9 cellular contexts compared by ENCODE assay signal in genomic region chr6:29748391-29749352, GRCh38. TPM values are rescaled to one million over a fixed set of nuclear protein-coding genes. Genes with fewer than 3 reads are reported as not detected.
A peak's percentile ranks its signal among the peaks of the same experiment; 100 is the strongest.
DNase-seq lines count a peak whose midpoint lies in the region; ATAC-seq and TF ChIP-seq lines count a peak whose summit lies in the region.
"Had no signal": no experiment of that assay in that cellular context is flagged by ENCODE, and none has a peak within 500 bp of the region (broad histone marks: within the 10 kb centered on the region; RNA-seq: fewer than 3 reads in every experiment).

No MANE protein-coding gene starts in this region.

- H3K4me3 ChIP-seq in liver (ENCODE audit: low read depth in 1 of 3, low read length in 3 of 3), result peak overlapping the region; percentile 45 to 68 (median 59)

- peak overlapping the region; percentile 99 for H3K4me3 Mint-ChIP-seq in activated CD4-positive, alpha-beta T cell treated with anti-CD3 and anti-CD28 coated beads, Interleukin-2, amount 10 ng/mL, durations not matched to agents 7 days and 5 days
- H3K4me3 Mint-ChIP-seq in dendritic cell treated with granulocyte-macrophage colony-stimulating factor and Interleukin-4, amounts not matched to agents 40 ng/mL and 50 ng/mL, for 4 days, result peak overlapping the region; percentile 88

- H3K27me3 ChIP-seq in liver (ENCODE audit: control insufficient read depth in 4 of 4, insufficient read depth in 4 of 4, low read length in 3 of 4), result no peaks in the 10 kb centered on the region

- DNase-seq in NCI-H1092 treated with DMSO at 0.1 percent for 48 hours (lab: John Stamatoyannopoulos, UW) (peak; percentile 41), NCI-H1092 (lab: John Stamatoyannopoulos, UW) (no peak), NCI-H2227 (lab: John Stamatoyannopoulos, UW; ENCODE audit: unreplicated experiment) (peak; percentile 84)
- DNase-seq in activated CD4-positive, alpha-beta T cell treated with anti-CD3 and anti-CD28 coated beads, Interleukin-2, amount 10 ng/mL, durations not matched to agents 7 days and 5 days, result peak; percentile 88
- DNase-seq in stimulated activated CD4-positive, alpha-beta T cell treated with anti-CD3 and anti-CD28 coated beads, Interleukin-2, amount 100 ng/mL, for 48 hours, result peak; percentile 78

- H3K27ac ChIP-seq in liver (ENCODE audit: low read depth in 1 of 2, low read length in 2 of 2), result peak overlapping the region; percentile 65 to 71
- H3K27ac ChIP-seq: 22Rv1 had no signal

- peak; percentile 72 for ATAC-seq in HG02763 (IDR thresholded peaks at IDR 0.05; ENCODE audit: unreplicated experiment)

- H3K4me1 ChIP-seq in liver (ENCODE audit: control insufficient read depth in 4 of 4, insufficient read depth in 4 of 4, low read length in 3 of 4), result peaks cover 3 to 24% (median 14%) of the 10 kb centered on the region in 4 donors

- no peaks in the 10 kb centered on the region for H3K9me3 ChIP-seq in liver (ENCODE audit: control insufficient read depth in 4 of 4, low read length in 3 of 4)

- POLR2A ChIA-PET in activated CD4-positive, alpha-beta T cell treated with anti-CD3 and anti-CD28 coated beads, Interleukin-2, amount 10 ng/mL, durations not matched to agents 7 days and 5 days (lab: Charles Lee), result interaction anchor here (0.6 kb wide), 1 partner anchor 64 kb away, joined by 3 read pairs; no protein-coding TSS in a partner anchor

- no peaks in the 10 kb centered on the region for H3K9me3 Mint-ChIP-seq in activated CD4-positive, alpha-beta T cell treated with anti-CD3 and anti-CD28 coated beads, Interleukin-2, amount 10 ng/mL, durations not matched to agents 7 days and 5 days
- no peaks in the 10 kb centered on the region for H3K9me3 Mint-ChIP-seq in dendritic cell treated with granulocyte-macrophage colony-stimulating factor and Interleukin-4, amounts not matched to agents 40 ng/mL and 50 ng/mL, for 4 days

- peaks cover 24% of the 10 kb centered on the region for H3K36me3 Mint-ChIP-seq in activated CD4-positive, alpha-beta T cell treated with anti-CD3 and anti-CD28 coated beads, Interleukin-2, amount 10 ng/mL, durations not matched to agents 7 days and 5 days (ENCODE audit: low read depth)
- H3K36me3 Mint-ChIP-seq in dendritic cell treated with granulocyte-macrophage colony-stimulating factor and Interleukin-4, amounts not matched to agents 40 ng/mL and 50 ng/mL, for 4 days (ENCODE audit: low read depth), result peaks cover 16% of the 10 kb centered on the region

- peaks cover 0 to 5% (median 1%) of the 10 kb centered on the region in 4 donors for H3K36me3 ChIP-seq in liver (ENCODE audit: control insufficient read depth in 4 of 4, insufficient read depth in 3 of 4, low read depth in 1 of 4, low read length in 3 of 4)

- CTCF ChIA-PET in activated CD4-positive, alpha-beta T cell treated with anti-CD3 and anti-CD28 coated beads, Interleukin-2, amount 10 ng/mL, durations not matched to agents 7 days and 5 days (lab: Charles Lee), result interaction anchor here (0.7 to 2.9 kb wide), 11 partner anchors 12 to 99 kb away, joined by 3 to 18 read pairs (median 4); no protein-coding TSS in a partner anchor

- WGBS in liver, result 1% methylated on average over 65 of the region's 65 CpGs

- H3K27ac Mint-ChIP-seq in activated CD4-positive, alpha-beta T cell treated with anti-CD3 and anti-CD28 coated beads, Interleukin-2, amount 10 ng/mL, durations not matched to agents 7 days and 5 days, result peak overlapping the region; percentile 96
- H3K27ac Mint-ChIP-seq in dendritic cell treated with granulocyte-macrophage colony-stimulating factor and Interleukin-4, amounts not matched to agents 40 ng/mL and 50 ng/mL, for 4 days, result peak overlapping the region; percentile 72

- TF ChIP-seq RAD21 in liver (IDR thresholded peaks at IDR 0.05), result no peak

- peak overlapping the region; percentile 26 to 72 for H3K9ac ChIP-seq in liver (ENCODE audit: low read depth in 1 of 2, low read length in 2 of 2)

- intact Hi-C loops in dendritic cell treated with granulocyte-macrophage colony-stimulating factor and Interleukin-4, amounts not matched to agents 40 ng/mL and 50 ng/mL, for 4 days (cut with micrococcal nuclease), result no loop called here

- peaks cover 62% of the 10 kb centered on the region for H3K4me1 Mint-ChIP-seq in activated CD4-positive, alpha-beta T cell treated with anti-CD3 and anti-CD28 coated beads, Interleukin-2, amount 10 ng/mL, durations not matched to agents 7 days and 5 days
- H3K4me1 Mint-ChIP-seq in dendritic cell treated with granulocyte-macrophage colony-stimulating factor and Interleukin-4, amounts not matched to agents 40 ng/mL and 50 ng/mL, for 4 days (ENCODE audit: low read depth), result peaks cover 48% of the 10 kb centered on the region

- no peak for TF ChIP-seq CTCF in liver (IDR thresholded peaks at IDR 0.05; ENCODE audit: low read depth, low read length, missing input control)

- H3K27me3 Mint-ChIP-seq in activated CD4-positive, alpha-beta T cell treated with anti-CD3 and anti-CD28 coated beads, Interleukin-2, amount 10 ng/mL, durations not matched to agents 7 days and 5 days, result no peaks in the 10 kb centered on the region
- H3K27me3 Mint-ChIP-seq in dendritic cell treated with granulocyte-macrophage colony-stimulating factor and Interleukin-4, amounts not matched to agents 40 ng/mL and 50 ng/mL, for 4 days, result peaks cover 25% of the 10 kb centered on the region

TF ChIP-seq in liver, 16 proteins besides CTCF, POLR2A, EP300 and RAD21:
- TF ChIP-seq, protein P1, sequence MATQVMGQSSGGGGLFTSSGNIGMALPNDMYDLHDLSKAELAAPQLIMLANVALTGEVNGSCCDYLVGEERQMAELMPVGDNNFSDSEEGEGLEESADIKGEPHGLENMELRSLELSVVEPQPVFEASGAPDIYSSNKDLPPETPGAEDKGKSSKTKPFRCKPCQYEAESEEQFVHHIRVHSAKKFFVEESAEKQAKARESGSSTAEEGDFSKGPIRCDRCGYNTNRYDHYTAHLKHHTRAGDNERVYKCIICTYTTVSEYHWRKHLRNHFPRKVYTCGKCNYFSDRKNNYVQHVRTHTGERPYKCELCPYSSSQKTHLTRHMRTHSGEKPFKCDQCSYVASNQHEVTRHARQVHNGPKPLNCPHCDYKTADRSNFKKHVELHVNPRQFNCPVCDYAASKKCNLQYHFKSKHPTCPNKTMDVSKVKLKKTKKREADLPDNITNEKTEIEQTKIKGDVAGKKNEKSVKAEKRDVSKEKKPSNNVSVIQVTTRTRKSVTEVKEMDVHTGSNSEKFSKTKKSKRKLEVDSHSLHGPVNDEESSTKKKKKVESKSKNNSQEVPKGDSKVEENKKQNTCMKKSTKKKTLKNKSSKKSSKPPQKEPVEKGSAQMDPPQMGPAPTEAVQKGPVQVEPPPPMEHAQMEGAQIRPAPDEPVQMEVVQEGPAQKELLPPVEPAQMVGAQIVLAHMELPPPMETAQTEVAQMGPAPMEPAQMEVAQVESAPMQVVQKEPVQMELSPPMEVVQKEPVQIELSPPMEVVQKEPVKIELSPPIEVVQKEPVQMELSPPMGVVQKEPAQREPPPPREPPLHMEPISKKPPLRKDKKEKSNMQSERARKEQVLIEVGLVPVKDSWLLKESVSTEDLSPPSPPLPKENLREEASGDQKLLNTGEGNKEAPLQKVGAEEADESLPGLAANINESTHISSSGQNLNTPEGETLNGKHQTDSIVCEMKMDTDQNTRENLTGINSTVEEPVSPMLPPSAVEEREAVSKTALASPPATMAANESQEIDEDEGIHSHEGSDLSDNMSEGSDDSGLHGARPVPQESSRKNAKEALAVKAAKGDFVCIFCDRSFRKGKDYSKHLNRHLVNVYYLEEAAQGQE (IDR thresholded peaks at IDR 0.05), result peak; percentile 68
- peak in 1 of 2 donors; percentile 28 for TF ChIP-seq HNF4A (conservative IDR thresholded peaks at IDR 0.05)
- TF ChIP-seq RXRA (IDR thresholded peaks at IDR 0.05), result peak; percentile 90 to 98
- TF ChIP-seq, protein P2, sequence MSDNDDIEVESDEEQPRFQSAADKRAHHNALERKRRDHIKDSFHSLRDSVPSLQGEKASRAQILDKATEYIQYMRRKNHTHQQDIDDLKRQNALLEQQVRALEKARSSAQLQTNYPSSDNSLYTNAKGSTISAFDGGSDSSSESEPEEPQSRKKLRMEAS (IDR thresholded peaks at IDR 0.05), result no peak
- no peak for TF ChIP-seq FOXA1 (IDR thresholded peaks at IDR 0.05)
- no peak for TF ChIP-seq ATF3 (IDR thresholded peaks at IDR 0.05)
- peak; percentile 81 for TF ChIP-seq SP1 (IDR thresholded peaks at IDR 0.05)
- no peak for TF ChIP-seq EGR1 (IDR thresholded peaks at IDR 0.05; ENCODE audit: low read depth in 2 of 2)
- TF ChIP-seq NR2F2 (IDR thresholded peaks at IDR 0.05), result no peak
- no peak for TF ChIP-seq GABPA (IDR thresholded peaks at IDR 0.05 in 1 of 2, conservative IDR thresholded peaks at IDR 0.05 in 1 of 2)
- no peak for TF ChIP-seq TAF1 (conservative IDR thresholded peaks at IDR 0.05)
- TF ChIP-seq JUND (IDR thresholded peaks at IDR 0.05), result no peak
- TF ChIP-seq HNF4G (IDR thresholded peaks at IDR 0.05), result no peak
- TF ChIP-seq YY1 (IDR thresholded peaks at IDR 0.05), result peak; percentile 56
- TF ChIP-seq, protein P3, sequence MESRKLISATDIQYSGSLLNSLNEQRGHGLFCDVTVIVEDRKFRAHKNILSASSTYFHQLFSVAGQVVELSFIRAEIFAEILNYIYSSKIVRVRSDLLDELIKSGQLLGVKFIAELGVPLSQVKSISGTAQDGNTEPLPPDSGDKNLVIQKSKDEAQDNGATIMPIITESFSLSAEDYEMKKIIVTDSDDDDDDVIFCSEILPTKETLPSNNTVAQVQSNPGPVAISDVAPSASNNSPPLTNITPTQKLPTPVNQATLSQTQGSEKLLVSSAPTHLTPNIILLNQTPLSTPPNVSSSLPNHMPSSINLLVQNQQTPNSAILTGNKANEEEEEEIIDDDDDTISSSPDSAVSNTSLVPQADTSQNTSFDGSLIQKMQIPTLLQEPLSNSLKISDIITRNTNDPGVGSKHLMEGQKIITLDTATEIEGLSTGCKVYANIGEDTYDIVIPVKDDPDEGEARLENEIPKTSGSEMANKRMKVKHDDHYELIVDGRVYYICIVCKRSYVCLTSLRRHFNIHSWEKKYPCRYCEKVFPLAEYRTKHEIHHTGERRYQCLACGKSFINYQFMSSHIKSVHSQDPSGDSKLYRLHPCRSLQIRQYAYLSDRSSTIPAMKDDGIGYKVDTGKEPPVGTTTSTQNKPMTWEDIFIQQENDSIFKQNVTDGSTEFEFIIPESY (IDR thresholded peaks at IDR 0.05), result no peak
- TF ChIP-seq FOXA2 (IDR thresholded peaks at IDR 0.05), result no peak

RNA-seq across cellular contexts. Expression of gene HLA-F, which starts 25.4 kb away (rescaled TPM):
- 100 to 1,000 TPM; 315 to 372 TPM for total RNA-seq in activated CD4-positive, alpha-beta T cell treated with anti-CD3 and anti-CD28 coated beads, Interleukin-2, amount 10 ng/mL, durations not matched to agents 7 days and 5 days
- 10 to 100 TPM; 12.1 to 51.1 TPM for total RNA-seq in liver
- 10 to 100 TPM; 12.4 to 53.0 TPM for polyA plus RNA-seq in liver

Comparison
In these comparisons a context has a peak if more than half of its experiments do, and no peak if none do; other contexts are left out.
1. RNA of gene HLA-F, which starts 25.4 kb away (total RNA-seq): 315 to 372 TPM in activated CD4-positive, alpha-beta T cell treated with anti-CD3 and anti-CD28 coated beads, Interleukin-2, amount 10 ng/mL, durations not matched to agents 7 days and 5 days; 12.1 to 51.1 TPM in liver; every median in the first group is over 4 times any median in the second.